18 cellular contexts compared by ENCODE assay signal in the genomic region with DNA sequence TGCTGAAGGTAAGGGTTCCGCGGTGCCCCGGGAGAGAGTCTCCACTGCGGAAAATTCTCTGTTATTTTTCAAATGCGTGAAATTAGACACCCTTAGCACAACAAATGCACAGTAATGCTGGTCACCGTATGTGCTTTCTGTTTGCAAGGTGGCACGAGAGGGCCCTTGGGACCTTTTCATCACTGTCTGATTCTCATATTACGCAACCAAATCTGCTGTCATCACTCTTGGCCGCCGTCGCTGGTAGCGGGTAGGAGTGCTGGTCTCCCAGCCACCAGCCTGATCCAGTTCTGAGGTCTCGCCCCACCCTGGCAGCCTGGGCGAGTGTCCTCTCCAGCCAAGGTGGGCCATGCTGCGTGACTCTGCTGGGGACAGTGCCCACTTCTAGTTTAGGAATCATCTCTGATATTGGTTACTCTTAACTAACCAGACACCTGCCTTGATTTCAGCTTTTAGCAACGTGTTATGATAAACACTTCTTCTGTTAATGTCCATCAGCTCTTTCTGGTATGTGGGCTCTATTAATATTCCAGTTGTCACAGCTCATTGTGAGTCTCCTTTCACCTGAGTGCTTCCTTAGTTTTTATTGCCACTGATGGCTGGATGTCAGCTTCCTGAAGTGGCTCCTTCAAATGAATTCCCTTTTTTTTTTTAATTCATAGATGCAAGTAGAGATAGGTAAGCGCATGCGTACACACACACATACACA.
DNase-seq lines count a peak whose midpoint lies in the region; ATAC-seq and TF ChIP-seq lines count a peak whose summit lies in the region.
"Had no signal": no experiment of that assay in that cellular context is flagged by ENCODE, and none has a peak within 500 bp of the region (broad histone marks: within the 10 kb centered on the region; RNA-seq: fewer than 3 reads in every experiment).

No MANE protein-coding gene starts in this region.

- H3K36me3 Mint-ChIP-seq in chondrocyte (ENCODE audit: low read depth) (peaks cover 19% of the 10 kb centered on the region), T-cell (no peaks in the 10 kb centered on the region)
- H3K36me3 Mint-ChIP-seq: naive thymus-derived CD4-positive, alpha-beta T cell had no signal

- intact Hi-C loops in left ventricle myocardium superior (cut with micrococcal nuclease) = no loop called here

- H3K4me3 Mint-ChIP-seq in stimulated activated naive CD8-positive, alpha-beta T cell treated with anti-CD3 and anti-CD28 coated beads, Interleukin-15, amount 100 ng/mL, for 72 hours = no peak overlapping the region
- H3K4me3 Mint-ChIP-seq in chondrocyte (ENCODE audit: unreplicated experiment) (no peak overlapping the region), T-cell (no peak overlapping the region)
- H3K4me3 Mint-ChIP-seq: naive thymus-derived CD4-positive, alpha-beta T cell had no signal

- no peaks in the 10 kb centered on the region for H3K4me1 Mint-ChIP-seq in stimulated activated naive CD8-positive, alpha-beta T cell treated with anti-CD3 and anti-CD28 coated beads, Interleukin-15, amount 100 ng/mL, for 72 hours
- H3K4me1 Mint-ChIP-seq in chondrocyte (ENCODE audit: low read depth) = no peaks in the 10 kb centered on the region
- no peaks in the 10 kb centered on the region for H3K4me1 Mint-ChIP-seq in T-cell
- H3K4me1 Mint-ChIP-seq: naive thymus-derived CD4-positive, alpha-beta T cell had no signal

- H3K4me3 ChIP-seq in NB4 (ENCODE audit: low read depth, low read length) = peak overlapping the region; percentile 80
- H3K4me3 ChIP-seq: adrenal gland, lung, PC-9, vagina had no signal

- ATAC-seq in left ventricle myocardium superior (peak; percentile 95), T-cell (replicated peaks in 1 of 4) (no peak)
- no peak for ATAC-seq in stimulated activated naive CD8-positive, alpha-beta T cell treated with anti-CD3 and anti-CD28 coated beads, Interleukin-15, amount 100 ng/mL, for 72 hours
- ATAC-seq: naive thymus-derived CD4-positive, alpha-beta T cell; SK-N-SH treated with all-trans-retinoic acid at 6 μM for 48 hours had no signal

- DNase-seq in COLO668 (lab: John Stamatoyannopoulos, UW; ENCODE audit: unreplicated experiment) (peak; percentile 72), NB4 (ENCODE audit: low read depth) (peak; percentile 96), NCI-H345 treated with DMSO at 0.1 percent for 48 hours (lab: John Stamatoyannopoulos, UW; ENCODE audit: unreplicated experiment) (peak; percentile 37), left ventricle myocardium superior (peak; percentile 72), chondrocyte (ENCODE audit: low spot score) (no peak), kidney glomerular epithelial cell (lab: John Stamatoyannopoulos, UW) (no peak), T-cell (no peak)
- no peak for DNase-seq in stimulated activated naive CD8-positive, alpha-beta T cell treated with anti-CD3 and anti-CD28 coated beads, Interleukin-15, amount 100 ng/mL, for 72 hours
- DNase-seq: activated CD4-positive, alpha-beta T cell treated with anti-CD3 and anti-CD28 coated beads, Interleukin-2, amount 50 U/mL, for 4 hours; adrenal gland; foreskin melanocyte; Kasumi-1; naive thymus-derived CD4-positive, alpha-beta T cell; NCI-H446 treated with DMSO at 0.1 percent for 48 hours; PC-9 had no signal

- TF ChIP-seq POLR2A in NB4 (IDR thresholded peaks at IDR 0.05; ENCODE audit: extremely low read depth, insufficient read length) = peak; percentile 19

- H3K27ac Mint-ChIP-seq in stimulated activated naive CD8-positive, alpha-beta T cell treated with anti-CD3 and anti-CD28 coated beads, Interleukin-15, amount 100 ng/mL, for 72 hours = no peak overlapping the region
- no peak overlapping the region for H3K27ac Mint-ChIP-seq in chondrocyte (ENCODE audit: unreplicated experiment)
- H3K27ac Mint-ChIP-seq in T-cell = no peak overlapping the region
- H3K27ac Mint-ChIP-seq: naive thymus-derived CD4-positive, alpha-beta T cell had no signal

- TF ChIP-seq CTCF in NB4 (IDR thresholded peaks at IDR 0.05; ENCODE audit: low read depth, low read length) (no peak), chondrocyte (IDR thresholded peaks at IDR 0.05) (no peak)

- H3K9me3 Mint-ChIP-seq in stimulated activated naive CD8-positive, alpha-beta T cell treated with anti-CD3 and anti-CD28 coated beads, Interleukin-15, amount 100 ng/mL, for 72 hours = no peaks in the 10 kb centered on the region
- no peaks in the 10 kb centered on the region for H3K9me3 Mint-ChIP-seq in chondrocyte (ENCODE audit: low read depth)
- no peaks in the 10 kb centered on the region for H3K9me3 Mint-ChIP-seq in T-cell

- CTCF ChIA-PET in T-cell (lab: Charles Lee) = no interaction called here

- peaks cover 14% of the 10 kb centered on the region for H3K27me3 Mint-ChIP-seq in stimulated activated naive CD8-positive, alpha-beta T cell treated with anti-CD3 and anti-CD28 coated beads, Interleukin-15, amount 100 ng/mL, for 72 hours
- H3K27me3 Mint-ChIP-seq in chondrocyte (ENCODE audit: low read depth) (no peaks in the 10 kb centered on the region), T-cell (peaks cover 1 to 11% of the 10 kb centered on the region in 2 donors)

- POLR2A ChIA-PET in T-cell (lab: Charles Lee) = no interaction called here

Comparison
In these comparisons a context has a peak if more than half of its experiments do, and no peak if none do; other contexts are left out.
1. DNase-seq: peak in COLO668 (single experiment), NB4 (single experiment), NCI-H345 treated with DMSO at 0.1 percent for 48 hours (single experiment) and left ventricle myocardium superior (single experiment); none in stimulated activated naive CD8-positive, alpha-beta T cell treated with anti-CD3 and anti-CD28 coated beads, Interleukin-15, amount 100 ng/mL, for 72 hours (0 of 2), chondrocyte (single experiment), kidney glomerular epithelial cell (single experiment) and T-cell (0 of 34).